1 cellular context compared by ENCODE assay signal in the genomic region with DNA sequence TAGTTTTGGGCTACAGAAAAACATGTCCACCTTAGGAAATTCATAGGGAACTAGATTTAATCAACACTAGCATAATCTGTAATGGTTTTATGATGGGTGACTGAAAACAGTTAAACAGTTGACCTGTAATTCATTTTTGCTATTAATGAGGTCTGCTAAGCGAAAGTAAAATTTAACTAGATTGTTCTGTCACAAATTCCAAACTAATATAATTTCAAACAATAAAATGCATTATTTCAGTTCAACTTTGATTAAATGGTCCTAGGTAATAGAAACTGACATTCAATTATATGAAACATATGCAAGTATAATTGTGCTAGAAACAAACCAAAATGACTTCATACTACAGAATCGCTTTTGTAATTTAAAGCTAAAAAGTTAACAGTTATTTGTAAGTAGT.
TF ChIP-seq lines count a peak whose summit lies in the region.

No MANE protein-coding gene starts in this region.

TF ChIP-seq in HEK293, 187 proteins besides CTCF, POLR2A, EP300 and RAD21 (continued from another document):
- no peak for TF ChIP-seq ZNF664 (tag by site-specific recombination; IDR thresholded peaks at IDR 0.05)
